ENCODE assay signal across 6 cellular contexts in the genomic region with DNA sequence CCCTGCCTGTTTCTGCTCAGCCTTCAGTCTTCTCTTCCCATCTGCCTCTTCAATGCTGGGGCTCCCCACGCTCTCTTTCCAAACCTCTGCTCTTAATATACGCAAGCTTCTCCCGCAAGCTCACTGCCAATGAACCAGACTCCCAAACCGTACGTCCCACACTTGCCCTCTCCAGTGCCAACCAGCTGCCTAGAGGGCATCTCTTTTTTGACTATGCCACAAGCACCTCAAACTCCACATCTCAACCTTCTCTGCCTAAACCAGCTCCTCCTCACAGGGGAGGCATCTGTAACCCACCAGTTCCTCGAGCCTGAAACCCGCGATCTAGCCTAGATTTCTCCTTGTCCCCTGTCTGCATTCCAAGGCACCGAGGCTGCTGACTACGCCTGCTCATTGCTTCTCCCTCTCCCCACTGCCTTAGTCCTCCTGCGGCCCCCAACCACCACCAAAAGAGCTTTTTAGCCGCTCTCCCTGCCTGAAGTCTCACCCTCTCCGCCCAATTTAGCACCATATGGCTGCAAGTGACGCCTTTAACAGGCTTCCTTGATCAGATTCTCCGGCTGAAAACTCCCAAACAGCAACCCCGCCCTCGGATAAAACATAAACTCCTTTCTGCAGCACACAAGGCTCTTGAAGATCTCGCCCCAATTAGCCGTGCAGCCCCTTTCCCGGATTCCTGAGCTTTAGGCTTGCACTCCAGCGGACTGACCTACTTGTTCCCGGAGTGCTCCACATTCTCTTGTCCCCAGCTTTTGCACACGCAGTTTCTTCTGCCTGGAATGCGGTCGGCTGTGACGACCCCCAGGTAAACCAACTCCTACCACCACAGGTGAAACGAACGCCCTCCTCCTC.
A peak's percentile ranks its signal among the peaks of the same experiment; 100 is the strongest.
DNase-seq lines count a peak whose midpoint lies in the region; ATAC-seq and TF ChIP-seq lines count a peak whose summit lies in the region.

No MANE protein-coding gene starts in this region.

- ATAC-seq in SK-N-SH treated with all-trans-retinoic acid at 6 μM for 48 hours: peak; percentile 11; the same call in 2 of the 3 replicates
- no peak for ATAC-seq in HG02678 (IDR thresholded peaks at IDR 0.05; ENCODE audit: unreplicated experiment)
- no peak for ATAC-seq in GM19328 (IDR thresholded peaks at IDR 0.05; ENCODE audit: unreplicated experiment)

- DNase-seq in GM03348 (ENCODE audit: low spot score) (peak; percentile 31), inferior parietal cortex (ENCODE audit: extremely low spot score) (peak; percentile 43)
- no peak for DNase-seq in stimulated activated CD4-positive, alpha-beta T cell treated with anti-CD3 and anti-CD28 coated beads, Interleukin-12 subunit alpha, Interleukin-12 subunit beta, amount 100 ng/mL, for 4 hours

TF ChIP-seq in SK-N-SH treated with all-trans-retinoic acid at 6 μM for 48 hours, 23 proteins besides CTCF, POLR2A, EP300 and RAD21:
- TF ChIP-seq, protein P1, sequence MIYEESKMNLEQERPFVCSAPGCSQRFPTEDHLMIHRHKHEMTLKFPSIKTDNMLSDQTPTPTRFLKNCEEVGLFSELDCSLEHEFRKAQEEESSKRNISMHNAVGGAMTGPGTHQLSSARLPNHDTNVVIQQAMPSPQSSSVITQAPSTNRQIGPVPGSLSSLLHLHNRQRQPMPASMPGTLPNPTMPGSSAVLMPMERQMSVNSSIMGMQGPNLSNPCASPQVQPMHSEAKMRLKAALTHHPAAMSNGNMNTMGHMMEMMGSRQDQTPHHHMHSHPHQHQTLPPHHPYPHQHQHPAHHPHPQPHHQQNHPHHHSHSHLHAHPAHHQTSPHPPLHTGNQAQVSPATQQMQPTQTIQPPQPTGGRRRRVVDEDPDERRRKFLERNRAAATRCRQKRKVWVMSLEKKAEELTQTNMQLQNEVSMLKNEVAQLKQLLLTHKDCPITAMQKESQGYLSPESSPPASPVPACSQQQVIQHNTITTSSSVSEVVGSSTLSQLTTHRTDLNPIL (CRISPR knock-in tag; IDR thresholded peaks at IDR 0.05; ENCODE audit: low read depth): no peak
- no peak for TF ChIP-seq ESRRG (CRISPR knock-in tag; IDR thresholded peaks at IDR 0.05)
- TF ChIP-seq, protein P2, sequence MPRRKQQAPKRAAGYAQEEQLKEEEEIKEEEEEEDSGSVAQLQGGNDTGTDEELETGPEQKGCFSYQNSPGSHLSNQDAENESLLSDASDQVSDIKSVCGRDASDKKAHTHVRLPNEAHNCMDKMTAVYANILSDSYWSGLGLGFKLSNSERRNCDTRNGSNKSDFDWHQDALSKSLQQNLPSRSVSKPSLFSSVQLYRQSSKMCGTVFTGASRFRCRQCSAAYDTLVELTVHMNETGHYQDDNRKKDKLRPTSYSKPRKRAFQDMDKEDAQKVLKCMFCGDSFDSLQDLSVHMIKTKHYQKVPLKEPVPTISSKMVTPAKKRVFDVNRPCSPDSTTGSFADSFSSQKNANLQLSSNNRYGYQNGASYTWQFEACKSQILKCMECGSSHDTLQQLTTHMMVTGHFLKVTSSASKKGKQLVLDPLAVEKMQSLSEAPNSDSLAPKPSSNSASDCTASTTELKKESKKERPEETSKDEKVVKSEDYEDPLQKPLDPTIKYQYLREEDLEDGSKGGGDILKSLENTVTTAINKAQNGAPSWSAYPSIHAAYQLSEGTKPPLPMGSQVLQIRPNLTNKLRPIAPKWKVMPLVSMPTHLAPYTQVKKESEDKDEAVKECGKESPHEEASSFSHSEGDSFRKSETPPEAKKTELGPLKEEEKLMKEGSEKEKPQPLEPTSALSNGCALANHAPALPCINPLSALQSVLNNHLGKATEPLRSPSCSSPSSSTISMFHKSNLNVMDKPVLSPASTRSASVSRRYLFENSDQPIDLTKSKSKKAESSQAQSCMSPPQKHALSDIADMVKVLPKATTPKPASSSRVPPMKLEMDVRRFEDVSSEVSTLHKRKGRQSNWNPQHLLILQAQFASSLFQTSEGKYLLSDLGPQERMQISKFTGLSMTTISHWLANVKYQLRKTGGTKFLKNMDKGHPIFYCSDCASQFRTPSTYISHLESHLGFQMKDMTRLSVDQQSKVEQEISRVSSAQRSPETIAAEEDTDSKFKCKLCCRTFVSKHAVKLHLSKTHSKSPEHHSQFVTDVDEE (CRISPR knock-in tag; IDR thresholded peaks at IDR 0.05): no peak
- TF ChIP-seq ZFP3 (CRISPR knock-in tag; IDR thresholded peaks at IDR 0.05): no peak
- TF ChIP-seq ZFP30 (CRISPR knock-in tag; IDR thresholded peaks at IDR 0.05): no peak
- peak; percentile 71 for TF ChIP-seq ZNF70 (CRISPR knock-in tag; IDR thresholded peaks at IDR 0.05)
- TF ChIP-seq OSR1 (CRISPR knock-in tag; IDR thresholded peaks at IDR 0.05): no peak
- TF ChIP-seq ZC3H10 (CRISPR knock-in tag; IDR thresholded peaks at IDR 0.05): no peak
